Comparison of ENCODE assay signal across 22 cellular contexts in genomic region chr12:67364228-67364627, GRCh38.
A peak's percentile ranks its signal among the peaks of the same experiment; 100 is the strongest.
DNase-seq lines count a peak whose midpoint lies in the region; ATAC-seq and TF ChIP-seq lines count a peak whose summit lies in the region.
"Had no signal": no experiment of that assay in that cellular context is flagged by ENCODE, and none has a peak within 500 bp of the region (broad histone marks: within the 10 kb centered on the region; RNA-seq: fewer than 3 reads in every experiment).

No MANE protein-coding gene starts in this region.

- H3K4me1 Mint-ChIP-seq in WTC11: peaks cover 11% of the 10 kb centered on the region
- H3K4me1 Mint-ChIP-seq: activated B cell treated with CpG ODN at 0.5 μM for 24 hours; activated naive CD8-positive, alpha-beta T cell treated with anti-CD3 and anti-CD28 coated beads for 36 hours; central memory CD8-positive, alpha-beta T cell; stimulated activated naive CD8-positive, alpha-beta T cell treated with anti-CD3 and anti-CD28 coated beads, Interleukin-15, amount 100 ng/mL, for 72 hours had no signal

- POLR2A ChIA-PET in WTC11 (lab: Charles Lee): no interaction called here

- H3K4me1 ChIP-seq in right atrium auricular region: no peaks in the 10 kb centered on the region
- no peaks in the 10 kb centered on the region for H3K4me1 ChIP-seq in HAP-1

- H3K9me3 ChIP-seq in right atrium auricular region (no peaks in the 10 kb centered on the region), HAP-1 (no peaks in the 10 kb centered on the region)
- H3K9me3 ChIP-seq: neutrophil, tibial nerve had no signal

- DNase-seq in left ventricle myocardium superior (peak; percentile 28), right atrium auricular region (ENCODE audit: low spot score) (no peak), NCI-H2171 treated with DMSO at 0.1 percent for 48 hours (lab: John Stamatoyannopoulos, UW) (peak; percentile 83), WTC11 (ENCODE audit: low spot score) (no peak), sciatic nerve (ENCODE audit: low spot score) (no peak), midbrain (lab: John Stamatoyannopoulos, UW) (no peak), HAP-1 (ENCODE audit: low spot score in 2 of 2) (no peak)
- DNase-seq: activated B cell treated with CpG ODN at 0.5 μM for 24 hours; activated CD8-positive, alpha-beta memory T cell treated with anti-CD3 and anti-CD28 coated beads, Interleukin-2, amount 50 U/mL, for 4 hours; activated naive CD8-positive, alpha-beta T cell treated with anti-CD3 and anti-CD28 coated beads for 36 hours; C1 segment of cervical spinal cord; GF-D8; NCI-H1694 treated with DMSO at 0.1 percent for 48 hours; stimulated activated naive CD8-positive, alpha-beta T cell treated with anti-CD3 and anti-CD28 coated beads, Interleukin-15, amount 100 ng/mL, for 72 hours; SW 1271; T1000 had no signal

- intact Hi-C loops in left ventricle myocardium superior (cut with micrococcal nuclease) (no loop called here), sciatic nerve (cut with DNase I) (no loop called here)

- peaks cover 23% of the 10 kb centered on the region for H3K36me3 Mint-ChIP-seq in WTC11

- in situ Hi-C loops in HAP-1 (cut with MboI; ENCODE audit: low sequenced_read_pairs): loop anchor here (25.0 kb wide), 1 partner anchor 573 kb away; no protein-coding TSS in a partner anchor

- no peak overlapping the region for H3K4me3 ChIP-seq in right atrium auricular region
- H3K4me3 ChIP-seq in HAP-1: no peak overlapping the region
- H3K4me3 ChIP-seq: K562, tibial nerve had no signal

- peaks cover 34% of the 10 kb centered on the region for H3K9me3 Mint-ChIP-seq in WTC11
- H3K9me3 Mint-ChIP-seq: central memory CD8-positive, alpha-beta T cell had no signal

- H3K27ac Mint-ChIP-seq in WTC11: no peak overlapping the region
- H3K27ac Mint-ChIP-seq: activated B cell treated with CpG ODN at 0.5 μM for 24 hours; activated naive CD8-positive, alpha-beta T cell treated with anti-CD3 and anti-CD28 coated beads for 36 hours; progenitor cell of endocrine pancreas; stimulated activated naive CD8-positive, alpha-beta T cell treated with anti-CD3 and anti-CD28 coated beads, Interleukin-15, amount 100 ng/mL, for 72 hours had no signal

- H3K4me3 Mint-ChIP-seq in WTC11: no peak overlapping the region
- H3K4me3 Mint-ChIP-seq: activated B cell treated with CpG ODN at 0.5 μM for 24 hours; activated naive CD8-positive, alpha-beta T cell treated with anti-CD3 and anti-CD28 coated beads for 36 hours; central memory CD8-positive, alpha-beta T cell; stimulated activated naive CD8-positive, alpha-beta T cell treated with anti-CD3 and anti-CD28 coated beads, Interleukin-15, amount 100 ng/mL, for 72 hours had no signal

- peak; percentile 45 for ATAC-seq in left ventricle myocardium superior
- peak; percentile 41 for ATAC-seq in WTC11
- ATAC-seq in sciatic nerve: peak; percentile 65
- no peak for ATAC-seq in HG02885 (IDR thresholded peaks at IDR 0.05; ENCODE audit: poor library complexity, unreplicated experiment)
- ATAC-seq: K562; stimulated activated naive CD8-positive, alpha-beta T cell treated with anti-CD3 and anti-CD28 coated beads, Interleukin-15, amount 100 ng/mL, for 72 hours had no signal

- CTCF ChIA-PET in WTC11 (lab: Charles Lee): no interaction called here

- no peaks in the 10 kb centered on the region for H3K36me3 ChIP-seq in right atrium auricular region
- no peaks in the 10 kb centered on the region for H3K36me3 ChIP-seq in HAP-1 (replicated peaks)
- H3K36me3 ChIP-seq: neutrophil, tibial nerve had no signal

- H3K27me3 ChIP-seq in right atrium auricular region: no peaks in the 10 kb centered on the region
- no peaks in the 10 kb centered on the region for H3K27me3 ChIP-seq in HAP-1 (ENCODE audit: low read depth)
- H3K27me3 ChIP-seq: neutrophil, tibial nerve had no signal

- TF ChIP-seq CTCF in right atrium auricular region (IDR thresholded peaks at IDR 0.05) (no peak), WTC11 (IDR thresholded peaks at IDR 0.05) (no peak)

- H3K27me3 Mint-ChIP-seq in WTC11 (ENCODE audit: low read depth): no peaks in the 10 kb centered on the region
- H3K27me3 Mint-ChIP-seq: activated B cell treated with CpG ODN at 0.5 μM for 24 hours; activated naive CD8-positive, alpha-beta T cell treated with anti-CD3 and anti-CD28 coated beads for 36 hours; central memory CD8-positive, alpha-beta T cell; stimulated activated naive CD8-positive, alpha-beta T cell treated with anti-CD3 and anti-CD28 coated beads, Interleukin-15, amount 100 ng/mL, for 72 hours had no signal

- H3K27ac ChIP-seq in right atrium auricular region: no peak overlapping the region
- H3K27ac ChIP-seq: neutrophil, tibial nerve had no signal

TF ChIP-seq in WTC11, 78 proteins besides CTCF, POLR2A, EP300 and RAD21 (continues in another document):
- TF ChIP-seq ZBTB43 (CRISPR knock-in tag; IDR thresholded peaks at IDR 0.05): no peak
- no peak for TF ChIP-seq CREB1 (CRISPR knock-in tag; IDR thresholded peaks at IDR 0.05)
- TF ChIP-seq RORB (CRISPR knock-in tag; IDR thresholded peaks at IDR 0.05): no peak
- no peak for TF ChIP-seq MLX (CRISPR knock-in tag; IDR thresholded peaks at IDR 0.05)
- no peak for TF ChIP-seq ATF6 (CRISPR knock-in tag; IDR thresholded peaks at IDR 0.05)
- TF ChIP-seq SMAD3 (CRISPR knock-in tag; IDR thresholded peaks at IDR 0.05; ENCODE audit: borderline replicate concordance): no peak
- TF ChIP-seq ELF4 (CRISPR knock-in tag; IDR thresholded peaks at IDR 0.05; ENCODE audit: low read depth): no peak
- no peak for TF ChIP-seq ZBTB21 (CRISPR knock-in tag; IDR thresholded peaks at IDR 0.05; ENCODE audit: borderline replicate concordance)
- no peak for TF ChIP-seq CBFB (CRISPR knock-in tag; IDR thresholded peaks at IDR 0.05; ENCODE audit: low read depth)
- TF ChIP-seq CREM (CRISPR knock-in tag; IDR thresholded peaks at IDR 0.05): no peak
- no peak for TF ChIP-seq ZNF121 (CRISPR knock-in tag; IDR thresholded peaks at IDR 0.05)
- no peak for TF ChIP-seq CDX4 (CRISPR knock-in tag; IDR thresholded peaks at IDR 0.05; ENCODE audit: borderline replicate concordance)
- no peak for TF ChIP-seq ZSCAN18 (CRISPR knock-in tag; IDR thresholded peaks at IDR 0.05)
- no peak for TF ChIP-seq ZNF671 (CRISPR knock-in tag; IDR thresholded peaks at IDR 0.05)
- TF ChIP-seq SOX15 (CRISPR knock-in tag; IDR thresholded peaks at IDR 0.05): no peak
- no peak for TF ChIP-seq EMX1 (CRISPR knock-in tag; IDR thresholded peaks at IDR 0.05)

Comparison
In these comparisons a context has a peak if more than half of its experiments do, and no peak if none do; other contexts are left out.
1. DNase-seq: peak in left ventricle myocardium superior (single experiment) and NCI-H2171 treated with DMSO at 0.1 percent for 48 hours (single experiment); none in right atrium auricular region (single experiment), WTC11 (single experiment), sciatic nerve (single experiment), midbrain (single experiment) and HAP-1 (0 of 2).